In genomic region chr14:96741151-96741977, GRCh38 we compare ENCODE assay signal across 1 cellular context.
TF ChIP-seq lines count a peak whose summit lies in the region.

No MANE protein-coding gene starts in this region.

TF ChIP-seq in GM12878, 131 proteins besides CTCF, POLR2A, EP300 and RAD21 (continued from another document):
- TF ChIP-seq ZNF592 (IDR thresholded peaks at IDR 0.05) = no peak
- TF ChIP-seq YBX1 (IDR thresholded peaks at IDR 0.05) = no peak
- TF ChIP-seq BCL3 (IDR thresholded peaks at IDR 0.05; ENCODE audit: borderline replicate concordance, insufficient read depth, low read depth, low read length, poor library complexity, severe bottlenecking) = no peak
- TF ChIP-seq SUZ12 (IDR thresholded peaks at IDR 0.05; ENCODE audit: unreplicated experiment) = peak; percentile 68
- TF ChIP-seq CBX3 (IDR thresholded peaks at IDR 0.05; ENCODE audit: borderline replicate concordance, low read depth) = no peak
